8 cellular contexts compared by ENCODE assay signal in the genomic region with DNA sequence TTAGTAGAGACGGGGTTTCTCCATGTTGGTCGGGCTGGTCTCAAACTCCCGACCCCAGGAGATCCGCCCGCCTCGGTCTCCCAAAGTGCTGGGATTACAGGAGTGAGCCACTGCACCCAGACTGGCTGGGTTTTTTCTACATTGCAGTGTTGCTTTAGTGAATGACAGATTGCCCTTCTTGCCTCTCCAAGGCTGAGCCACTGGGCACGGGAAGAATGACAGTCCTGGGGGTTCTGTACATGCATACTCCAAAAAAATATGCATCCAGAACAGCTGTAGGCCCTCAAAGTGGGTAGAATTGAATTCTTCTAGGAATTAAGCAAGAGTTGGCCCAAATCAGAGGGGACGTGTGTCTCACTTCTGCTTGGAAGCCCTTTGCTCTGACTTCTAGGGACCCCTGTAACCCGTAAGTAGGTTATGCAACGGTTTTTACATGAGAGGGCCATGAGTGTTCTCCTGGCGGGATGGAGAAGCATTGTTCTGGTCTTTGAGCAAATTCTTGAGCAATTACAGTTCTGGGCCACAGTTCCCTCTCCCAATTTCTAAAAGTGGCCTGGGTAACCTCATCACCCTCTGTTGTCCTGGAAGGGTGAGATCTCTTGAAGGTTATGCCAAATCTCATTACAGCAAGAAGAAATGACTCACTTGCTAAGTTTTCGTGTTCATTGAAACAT. TPM values are rescaled to one million over a fixed set of nuclear protein-coding genes. Genes with fewer than 3 reads are reported as not detected.
DNase-seq lines count a peak whose midpoint lies in the region; ATAC-seq, FAIRE-seq and TF ChIP-seq lines count a peak whose summit lies in the region.

No MANE protein-coding gene starts in this region.

- CTCF ChIA-PET in activated CD4-positive, alpha-beta memory T cell treated with anti-CD3 and anti-CD28 coated beads, Interleukin-2, amount 10 ng/mL, durations not matched to agents 7 days and 5 days (lab: Charles Lee) = no interaction called here
- CTCF ChIA-PET in activated CD4-positive, alpha-beta memory T cell treated with anti-CD3 and anti-CD28 coated beads for 36 hours (lab: Charles Lee) = interaction anchor here (0.6 kb wide), 1 partner anchor 35 kb away, joined by 3 read pairs; no protein-coding TSS in a partner anchor
- CTCF ChIA-PET in HEK293T (lab: Yijun Ruan, JAX) = no interaction called here

- no peak for ATAC-seq in GM21737 (IDR thresholded peaks at IDR 0.05; ENCODE audit: unreplicated experiment)

- H3K36me3 ChIP-seq in kidney (ENCODE audit: control insufficient read depth in 1 of 2, insufficient read depth in 2 of 2, low read length in 2 of 2) = peaks cover 0 to 3% of the 10 kb centered on the region in 2 donors

- H3K27ac Mint-ChIP-seq in activated CD4-positive, alpha-beta memory T cell treated with anti-CD3 and anti-CD28 coated beads, Interleukin-2, amount 10 ng/mL, durations not matched to agents 7 days and 5 days = peak overlapping the region; percentile 23
- no peak overlapping the region for H3K27ac Mint-ChIP-seq in activated CD4-positive, alpha-beta memory T cell treated with anti-CD3 and anti-CD28 coated beads for 36 hours
- H3K27ac Mint-ChIP-seq in type B pancreatic cell = peak overlapping the region; percentile 96

- peak overlapping the region in 1 of 2 donors; percentile 100 for H3K9ac ChIP-seq in kidney (ENCODE audit: low read length in 2 of 2)

- no peak for DNase-seq in activated CD4-positive, alpha-beta memory T cell treated with anti-CD3 and anti-CD28 coated beads, Interleukin-2, amount 10 ng/mL, durations not matched to agents 7 days and 5 days
- DNase-seq in activated CD4-positive, alpha-beta memory T cell treated with anti-CD3 and anti-CD28 coated beads for 36 hours = no peak
- peak; percentile 31 for DNase-seq in astrocyte of the cerebellum (ENCODE audit: low read depth)
- no peak for DNase-seq in kidney
- DNase-seq in type B pancreatic cell (ENCODE audit: extremely low spot score, unreplicated experiment) = no peak
- DNase-seq in stimulated activated CD4-positive, alpha-beta T cell treated with anti-CD3 and anti-CD28 coated beads, Interleukin-4, amount 100 ng/mL, for 1 hour = no peak
- DNase-seq in HEK293T (ENCODE audit: extremely low spot score) = no peak

- H3K4me1 Mint-ChIP-seq in activated CD4-positive, alpha-beta memory T cell treated with anti-CD3 and anti-CD28 coated beads, Interleukin-2, amount 10 ng/mL, durations not matched to agents 7 days and 5 days = peaks cover 78% of the 10 kb centered on the region
- H3K4me1 Mint-ChIP-seq in activated CD4-positive, alpha-beta memory T cell treated with anti-CD3 and anti-CD28 coated beads for 36 hours (ENCODE audit: low read depth) = peaks cover 63% of the 10 kb centered on the region
- peaks cover 54% of the 10 kb centered on the region for H3K4me1 Mint-ChIP-seq in type B pancreatic cell (ENCODE audit: unreplicated experiment)

- no peaks in the 10 kb centered on the region for H3K9me3 ChIP-seq in kidney (ENCODE audit: control insufficient read depth in 1 of 2, low read length in 2 of 2)

- POLR2A ChIA-PET in activated CD4-positive, alpha-beta memory T cell treated with anti-CD3 and anti-CD28 coated beads, Interleukin-2, amount 10 ng/mL, durations not matched to agents 7 days and 5 days (lab: Charles Lee) = interaction anchor here (1.5 to 5.2 kb wide), 2 partner anchors 13 kb away, joined by 4 to 30 read pairs; no protein-coding TSS in a partner anchor
- POLR2A ChIA-PET in activated CD4-positive, alpha-beta memory T cell treated with anti-CD3 and anti-CD28 coated beads for 36 hours (lab: Charles Lee) = no interaction called here
- POLR2A ChIA-PET in HEK293T (lab: Yijun Ruan, JAX) = no interaction called here

- intact Hi-C loops in activated CD4-positive, alpha-beta memory T cell treated with anti-CD3 and anti-CD28 coated beads for 36 hours (cut with micrococcal nuclease) = no loop called here
- intact Hi-C loops in kidney (cut with DNase I) = no loop called here

- peaks cover 40 to 47% of the 10 kb centered on the region in 2 donors for H3K4me1 ChIP-seq in kidney (ENCODE audit: control insufficient read depth in 1 of 2, insufficient read depth in 1 of 2, low read depth in 1 of 2, low read length in 2 of 2)

- H3K4me3 ChIP-seq in astrocyte of the cerebellum (ENCODE audit: low read depth, low read length) (peak overlapping the region; percentile 99), kidney (ENCODE audit: low read length in 2 of 2) (peak overlapping the region; percentile 44 to 99)

- no peak for FAIRE-seq in kidney (lab: Jason Lieb, UNC)

- no peaks in the 10 kb centered on the region for H3K9me3 Mint-ChIP-seq in activated CD4-positive, alpha-beta memory T cell treated with anti-CD3 and anti-CD28 coated beads, Interleukin-2, amount 10 ng/mL, durations not matched to agents 7 days and 5 days
- H3K9me3 Mint-ChIP-seq in activated CD4-positive, alpha-beta memory T cell treated with anti-CD3 and anti-CD28 coated beads for 36 hours = no peaks in the 10 kb centered on the region
- H3K9me3 Mint-ChIP-seq in type B pancreatic cell = no peaks in the 10 kb centered on the region

- TF ChIP-seq CTCF in astrocyte of the cerebellum (IDR thresholded peaks at IDR 0.05; ENCODE audit: low read depth, low read length, missing control alignments) (no peak), kidney (IDR thresholded peaks at IDR 0.05; ENCODE audit: borderline replicate concordance, extremely low read depth, insufficient read depth) (no peak), type B pancreatic cell (conservative IDR thresholded peaks at IDR 0.05) (no peak)

- H3K27ac ChIP-seq in kidney (ENCODE audit: low read depth in 2 of 2, low read length in 2 of 2) = peak overlapping the region; percentile 96 to 99

- H3K36me3 Mint-ChIP-seq in activated CD4-positive, alpha-beta memory T cell treated with anti-CD3 and anti-CD28 coated beads, Interleukin-2, amount 10 ng/mL, durations not matched to agents 7 days and 5 days (ENCODE audit: low read depth) = peaks cover 61% of the 10 kb centered on the region
- peaks cover 10% of the 10 kb centered on the region for H3K36me3 Mint-ChIP-seq in activated CD4-positive, alpha-beta memory T cell treated with anti-CD3 and anti-CD28 coated beads for 36 hours
- peaks cover 20% of the 10 kb centered on the region for H3K36me3 Mint-ChIP-seq in type B pancreatic cell

- peak overlapping the region; percentile 41 for H3K4me3 Mint-ChIP-seq in activated CD4-positive, alpha-beta memory T cell treated with anti-CD3 and anti-CD28 coated beads, Interleukin-2, amount 10 ng/mL, durations not matched to agents 7 days and 5 days
- no peak overlapping the region for H3K4me3 Mint-ChIP-seq in activated CD4-positive, alpha-beta memory T cell treated with anti-CD3 and anti-CD28 coated beads for 36 hours
- H3K4me3 Mint-ChIP-seq in type B pancreatic cell = peak overlapping the region; percentile 99

- no peaks in the 10 kb centered on the region for H3K27me3 Mint-ChIP-seq in activated CD4-positive, alpha-beta memory T cell treated with anti-CD3 and anti-CD28 coated beads, Interleukin-2, amount 10 ng/mL, durations not matched to agents 7 days and 5 days
- no peaks in the 10 kb centered on the region for H3K27me3 Mint-ChIP-seq in activated CD4-positive, alpha-beta memory T cell treated with anti-CD3 and anti-CD28 coated beads for 36 hours
- H3K27me3 Mint-ChIP-seq in type B pancreatic cell = no peaks in the 10 kb centered on the region

- in situ Hi-C loops in astrocyte of the cerebellum (cut with HindIII; ENCODE audit: low sequenced_read_pairs) = no loop called here

TF ChIP-seq in HEK293T, 16 proteins besides CTCF, POLR2A, EP300 and RAD21 (continues in another document):
- TF ChIP-seq ELF4 (IDR thresholded peaks at IDR 0.05) (no peak), FOXA1 (IDR thresholded peaks at IDR 0.05) (no peak), TARDBP (IDR thresholded peaks at IDR 0.05) (no peak), CTBP1 (IDR thresholded peaks at IDR 0.05; ENCODE audit: borderline replicate concordance) (no peak), LEF1 (IDR thresholded peaks at IDR 0.05; ENCODE audit: borderline replicate concordance) (no peak), SUZ12 (IDR thresholded peaks at IDR 0.05) (no peak), BHLHE40 (IDR thresholded peaks at IDR 0.05; ENCODE audit: borderline replicate concordance) (no peak), ARNT (IDR thresholded peaks at IDR 0.05) (no peak), NFRKB (IDR thresholded peaks at IDR 0.05) (no peak), L3MBTL2 (conservative IDR thresholded peaks at IDR 0.05) (no peak), SP1 (IDR thresholded peaks at IDR 0.05) (no peak), FOXM1 (IDR thresholded peaks at IDR 0.05; ENCODE audit: borderline replicate concordance) (no peak)
- TF ChIP-seq, protein P1, sequence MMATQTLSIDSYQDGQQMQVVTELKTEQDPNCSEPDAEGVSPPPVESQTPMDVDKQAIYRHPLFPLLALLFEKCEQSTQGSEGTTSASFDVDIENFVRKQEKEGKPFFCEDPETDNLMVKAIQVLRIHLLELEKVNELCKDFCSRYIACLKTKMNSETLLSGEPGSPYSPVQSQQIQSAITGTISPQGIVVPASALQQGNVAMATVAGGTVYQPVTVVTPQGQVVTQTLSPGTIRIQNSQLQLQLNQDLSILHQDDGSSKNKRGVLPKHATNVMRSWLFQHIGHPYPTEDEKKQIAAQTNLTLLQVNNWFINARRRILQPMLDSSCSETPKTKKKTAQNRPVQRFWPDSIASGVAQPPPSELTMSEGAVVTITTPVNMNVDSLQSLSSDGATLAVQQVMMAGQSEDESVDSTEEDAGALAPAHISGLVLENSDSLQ (IDR thresholded peaks at IDR 0.05) = no peak

RNA-seq across cellular contexts. Expression of gene ACTN4, which starts 3.6 kb away (rescaled TPM):
- 100 to 1,000 TPM; 532 to 534 TPM for total RNA-seq in activated CD4-positive, alpha-beta memory T cell treated with anti-CD3 and anti-CD28 coated beads, Interleukin-2, amount 10 ng/mL, durations not matched to agents 7 days and 5 days
- total RNA-seq in activated CD4-positive, alpha-beta memory T cell treated with anti-CD3 and anti-CD28 coated beads for 36 hours = 100 to 1,000 TPM; 267 to 270 TPM
- total RNA-seq in kidney = 606 TPM
- 231 TPM for polyA plus RNA-seq in kidney (ENCODE audit: insufficient read depth, low read depth, low replicate concordance)
- 475 and 776 TPM in 2 replicates for total RNA-seq in type B pancreatic cell (ENCODE audit: low replicate concordance)

RNA-seq across cellular contexts. Expression of gene EIF3K, which starts 32.1 kb away (rescaled TPM):
- total RNA-seq in activated CD4-positive, alpha-beta memory T cell treated with anti-CD3 and anti-CD28 coated beads, Interleukin-2, amount 10 ng/mL, durations not matched to agents 7 days and 5 days = 100 to 1,000 TPM; 297 TPM
- total RNA-seq in activated CD4-positive, alpha-beta memory T cell treated with anti-CD3 and anti-CD28 coated beads for 36 hours = 100 to 1,000 TPM; 273 to 287 TPM
- total RNA-seq in kidney (259 TPM), type B pancreatic cell (ENCODE audit: low replicate concordance) (274 and 310 TPM in 2 replicates)
- 723 TPM for polyA plus RNA-seq in kidney (ENCODE audit: insufficient read depth, low read depth, low replicate concordance)

RNA-seq across cellular contexts. Expression of gene MAP4K1, which starts 33.3 kb away (rescaled TPM):
- 100 to 1,000 TPM; 374 to 383 TPM for total RNA-seq in activated CD4-positive, alpha-beta memory T cell treated with anti-CD3 and anti-CD28 coated beads, Interleukin-2, amount 10 ng/mL, durations not matched to agents 7 days and 5 days
- total RNA-seq in activated CD4-positive, alpha-beta memory T cell treated with anti-CD3 and anti-CD28 coated beads for 36 hours = 100 to 1,000 TPM; 205 TPM
- 17.7 TPM for total RNA-seq in kidney
- 3.9 TPM for polyA plus RNA-seq in kidney (ENCODE audit: insufficient read depth, low read depth, low replicate concordance)
- 2.4 and 16.8 TPM in 2 replicates for total RNA-seq in type B pancreatic cell (ENCODE audit: low replicate concordance)

Comparison
In these comparisons a context has a peak if more than half of its experiments do, and no peak if none do; other contexts are left out.
1. RNA of gene MAP4K1, which starts 33.3 kb away (total RNA-seq): 374 to 383 TPM in activated CD4-positive, alpha-beta memory T cell treated with anti-CD3 and anti-CD28 coated beads, Interleukin-2, amount 10 ng/mL, durations not matched to agents 7 days and 5 days and 205 TPM in activated CD4-positive, alpha-beta memory T cell treated with anti-CD3 and anti-CD28 coated beads for 36 hours; 17.7 TPM in kidney (single experiment) and 2.4 to 16.8 TPM in type B pancreatic cell; every median in the first group is over 10 times any median in the second.